13 cellular contexts compared by ENCODE assay signal in the genomic region with DNA sequence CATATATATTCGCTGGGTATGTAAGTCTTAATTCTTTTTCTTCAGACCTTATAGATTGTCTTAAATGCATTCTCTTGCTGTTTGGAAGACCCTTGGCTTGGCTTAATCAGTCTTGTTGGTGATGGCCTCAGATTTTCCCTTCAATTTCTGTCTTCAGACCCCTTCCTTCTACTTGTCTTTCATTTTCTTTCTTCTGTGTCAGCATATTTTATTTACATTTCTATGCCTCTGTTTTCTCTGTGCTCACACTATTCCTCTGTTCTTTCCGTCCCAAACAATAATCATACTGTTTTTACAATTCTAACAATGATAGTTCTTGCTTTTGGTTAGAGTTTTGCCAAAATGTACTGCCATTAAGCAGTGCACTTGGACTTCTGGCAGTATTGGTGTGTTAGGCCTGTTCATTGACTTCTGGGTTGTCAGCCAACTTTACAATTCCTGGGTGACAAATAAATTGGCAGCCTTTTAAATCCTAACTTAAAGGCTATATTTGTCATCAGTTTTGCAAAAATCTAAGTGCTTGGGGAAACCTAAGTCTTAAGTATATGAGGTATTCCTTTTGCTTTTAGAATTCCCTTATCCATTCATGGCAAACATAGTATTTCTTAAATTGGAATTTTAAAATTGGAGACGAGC. TPM values are rescaled to one million over a fixed set of nuclear protein-coding genes. Genes with fewer than 3 reads are reported as not detected.
A peak's percentile ranks its signal among the peaks of the same experiment; 100 is the strongest.
DNase-seq lines count a peak whose midpoint lies in the region; FAIRE-seq and TF ChIP-seq lines count a peak whose summit lies in the region.
"Had no signal": no experiment of that assay in that cellular context is flagged by ENCODE, and none has a peak within 500 bp of the region (broad histone marks: within the 10 kb centered on the region; RNA-seq: fewer than 3 reads in every experiment).

No MANE protein-coding gene starts in this region.

- DNase-seq in RKO (ENCODE audit: low spot score) (peak; percentile 53), epithelial cell of prostate (ENCODE audit: low read depth, low spot score) (no peak), neural crest cell (ENCODE audit: low read depth, low spot score) (no peak), DMS53 (lab: John Stamatoyannopoulos, UW) (no peak), NK-92 (lab: John Stamatoyannopoulos, UW; ENCODE audit: unreplicated experiment) (no peak), HTR-8/SVneo (ENCODE audit: insufficient read length, low spot score) (no peak), T-helper 9 cell (no peak)
- DNase-seq: NCI-H1105, NCI-H526, pancreas had no signal

- no peaks in the 10 kb centered on the region for H3K4me1 Mint-ChIP-seq in neural crest cell

- H3K9me3 Mint-ChIP-seq in neural crest cell: peaks cover 2% of the 10 kb centered on the region

- peak overlapping the region in 5 of 11 experiments; percentile 9 to 58 (median 17); a peak in 5 of 22 replicates for H3K9ac ChIP-seq in BLaER1 treated with 17β-estradiol and CSF1 and Interleukin-3, amounts not matched to agents 10 nM and 100 nM

- peaks cover 11% of the 10 kb centered on the region for H3K36me3 Mint-ChIP-seq in neural crest cell (ENCODE audit: low read depth)

- peaks cover 0 to 16% (median 7%) of the 10 kb centered on the region in 11 experiments; a peak in 12 of 22 replicates for H3K36me3 ChIP-seq in BLaER1 treated with 17β-estradiol and CSF1 and Interleukin-3, amounts not matched to agents 10 nM and 100 nM
- H3K36me3 ChIP-seq: cardiac muscle cell, esophagus muscularis mucosa, pancreas had no signal

- H3K27ac Mint-ChIP-seq in neural crest cell (ENCODE audit: unreplicated experiment): peak overlapping the region; percentile 22

- H3K4me3 ChIP-seq in BLaER1 treated with 17β-estradiol and CSF1 and Interleukin-3, amounts not matched to agents 10 nM and 100 nM: no peak overlapping the region
- H3K4me3 ChIP-seq: cardiac muscle cell, esophagus muscularis mucosa, pancreas had no signal

- H3K9me3 ChIP-seq in BLaER1 treated with 17β-estradiol and CSF1 and Interleukin-3, amounts not matched to agents 10 nM and 100 nM (replicated peaks in 1 of 11): peaks cover 0 to 7% (median 7%) of the 10 kb centered on the region in 11 experiments; a peak in 17 of 22 replicates
- H3K9me3 ChIP-seq: esophagus muscularis mucosa, pancreas had no signal

- peak overlapping the region in 8 of 11 experiments; percentile 30 to 75 (median 70); a peak in 14 of 22 replicates for H3K4me2 ChIP-seq in BLaER1 treated with 17β-estradiol and CSF1 and Interleukin-3, amounts not matched to agents 10 nM and 100 nM

- H3K4me3 Mint-ChIP-seq in neural crest cell: no peak overlapping the region

- no peaks in the 10 kb centered on the region for H3K27me3 ChIP-seq in BLaER1 treated with 17β-estradiol and CSF1 and Interleukin-3, amounts not matched to agents 10 nM and 100 nM
- H3K27me3 ChIP-seq: cardiac muscle cell, esophagus muscularis mucosa, pancreas had no signal

- peaks cover 0 to 79% (median 33%) of the 10 kb centered on the region in 10 experiments; a peak in 18 of 20 replicates for H3K4me1 ChIP-seq in BLaER1 treated with 17β-estradiol and CSF1 and Interleukin-3, amounts not matched to agents 10 nM and 100 nM

- no peaks in the 10 kb centered on the region for H3K27me3 Mint-ChIP-seq in neural crest cell (ENCODE audit: low read depth)

- H4K20me1 ChIP-seq in BLaER1 treated with 17β-estradiol and CSF1 and Interleukin-3, amounts not matched to agents 10 nM and 100 nM: peaks cover 20 to 99% (median 87%) of the 10 kb centered on the region in 11 experiments; a peak in 20 of 22 replicates

- FAIRE-seq in HTR-8/SVneo (lab: Jason Lieb, UNC): no peak

- TF ChIP-seq CTCF in neural crest cell (conservative IDR thresholded peaks at IDR 0.05): no peak

- H3K27ac ChIP-seq in BLaER1 treated with 17β-estradiol and CSF1 and Interleukin-3, amounts not matched to agents 10 nM and 100 nM: peak overlapping the region in 6 of 11 experiments; percentile 24 to 79 (median 54); a peak in 10 of 22 replicates
- H3K27ac ChIP-seq in epithelial cell of prostate: peak overlapping the region; percentile 76
- H3K27ac ChIP-seq: cardiac muscle cell had no signal

RNA-seq across cellular contexts. Expression of gene SRFBP1, which starts 8.0 kb away (rescaled TPM):
- total RNA-seq in neural crest cell: 14.6 and 15.0 TPM in 2 replicates
